ENCODE assay signal across 8 cellular contexts in genomic region chr9:133459476-133460404, GRCh38. TPM values are rescaled to one million over a fixed set of nuclear protein-coding genes. Genes with fewer than 3 reads are reported as not detected.
DNase-seq lines count a peak whose midpoint lies in the region; ATAC-seq and TF ChIP-seq lines count a peak whose summit lies in the region.

Gene CACFD1 (plus strand): TSS chr9:133459978. CDS start chr9:133460067, 89 bp downstream.

- H3K36me3 ChIP-seq in BE2C, result no peaks in the 10 kb centered on the region
- H3K36me3 ChIP-seq in left lung, result no peaks in the 10 kb centered on the region

- peak within 1 kb of the TSS; percentile 76 for H3K4me3 ChIP-seq in BE2C (ENCODE audit: low read depth, low read length)
- peak within 1 kb of the TSS; percentile 71 to 89 for H3K4me3 ChIP-seq in left lung

- TF ChIP-seq CTCF in BE2C (IDR thresholded peaks at IDR 0.05; ENCODE audit: low read depth, low read length) (no peak), left lung (IDR thresholded peaks at IDR 0.05) (no peak)

- H3K9me3 ChIP-seq in BE2C, result no peaks in the 10 kb centered on the region
- no peaks in the 10 kb centered on the region for H3K9me3 ChIP-seq in left lung

- H3K4me1 ChIP-seq in BE2C (peaks cover 8% of the 10 kb centered on the region; the same call in 1 of the 2 replicates), left lung (peaks cover 11 to 24% of the 10 kb centered on the region in 2 donors)

- H3K27ac ChIP-seq in left lung, result peak within 1 kb of the TSS; percentile 86

- H3K27me3 ChIP-seq in BE2C (no peaks in the 10 kb centered on the region), left lung (no peaks in the 10 kb centered on the region)

- peak; percentile 99 for DNase-seq in BE2C
- DNase-seq in NCI-H526 (lab: John Stamatoyannopoulos, UW), result peak; percentile 94 to 98
- peak; percentile 91 for DNase-seq in activated CD4-positive, alpha-beta T cell treated with anti-CD3 and anti-CD28 coated beads, Interleukin-2, amount 50 U/mL, for 1 hour
- peak; percentile 79 for DNase-seq in dedifferentiated amniotic fluid mesenchymal stem cell (ENCODE audit: extremely low spot score)
- peak; percentile 97 to 99 for DNase-seq in left lung
- DNase-seq in stimulated activated CD4-positive, alpha-beta T cell treated with anti-CD3 and anti-CD28 coated beads, Interleukin-2, amount 100 ng/mL, for 24 hours, result peak; percentile 95

- intact Hi-C loops in left lung (cut with DNase I), result no loop called here

- ATAC-seq in GM19324 (IDR thresholded peaks at IDR 0.05; ENCODE audit: low FRiP score, unreplicated experiment) (peak; percentile 83), HG03460 (IDR thresholded peaks at IDR 0.05; ENCODE audit: unreplicated experiment) (peak; percentile 74), left lung (peak; percentile 90)

RNA-seq across cellular contexts. Expression of gene CACFD1, which starts in this region (rescaled TPM):
- polyA plus RNA-seq in BE2C (2012; ENCODE audit: insufficient read depth, insufficient read length, low read depth), result 29.3 TPM
- total RNA-seq in left lung, result 10 to 100 TPM; 26.2 to 48.4 TPM

Comparison
In these comparisons a context has a peak if more than half of its experiments do, and no peak if none do; other contexts are left out.
1. Peak in every context shown above with its lines: DNase-seq, ATAC-seq, H3K4me3 ChIP-seq and H3K27ac ChIP-seq.